19 cellular contexts compared by ENCODE assay signal in the genomic region with DNA sequence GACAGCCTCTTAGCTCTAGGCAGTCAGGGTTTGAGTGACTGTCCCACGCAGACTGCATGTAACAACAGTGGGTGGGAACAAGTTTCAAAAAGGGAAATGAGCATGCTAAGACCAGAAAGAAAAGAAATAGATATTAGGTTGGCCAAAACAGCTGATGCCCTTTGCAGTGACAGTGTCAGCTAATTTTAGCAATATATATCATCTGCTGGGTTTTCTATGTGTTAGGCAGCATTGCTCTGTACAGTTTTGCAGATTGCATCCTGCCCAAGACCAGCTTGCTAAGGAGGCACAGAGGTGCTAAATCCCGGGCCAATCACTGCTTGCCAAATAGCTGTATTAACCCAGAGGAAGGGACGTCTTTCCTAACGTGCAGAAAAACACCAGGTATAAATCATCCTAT.
"Had no signal": no experiment of that assay in that cellular context is flagged by ENCODE, and none has a peak within 500 bp of the region (broad histone marks: within the 10 kb centered on the region; RNA-seq: fewer than 3 reads in every experiment).

No MANE protein-coding gene starts in this region.

- ATAC-seq: Panc1, PC-3 had no signal

- H3K9ac ChIP-seq: SK-N-SH had no signal

- H3K9me3 ChIP-seq: SK-N-SH had no signal

- H3K27ac ChIP-seq: RWPE1 had no signal

- DNase-seq: KBM-7, MV-4-11, NCI-H1048, NCI-H1105, NCI-H1417, NCI-H1436 treated with DMSO at 0.1 percent for 48 hours, NCI-H1694, NCI-H187 treated with DMSO at 0.1 percent for 48 hours, NCI-H2081, NCI-H2107, NCI-H2227 treated with DMSO at 0.1 percent for 48 hours, NCI-H524 treated with DMSO at 0.1 percent for 48 hours, NCI-H69, NCI-H774, PC-3, SHP77, SK-N-SH had no signal
